8 cellular contexts compared by ENCODE assay signal in genomic region chr11:108199446-108200321, GRCh38. TPM values are rescaled to one million over a fixed set of nuclear protein-coding genes. Genes with fewer than 3 reads are reported as not detected.
DNase-seq lines count a peak whose midpoint lies in the region; ATAC-seq, FAIRE-seq and TF ChIP-seq lines count a peak whose summit lies in the region.

No MANE protein-coding gene starts in this region.

- peaks cover 19% of the 10 kb centered on the region for H3K4me1 Mint-ChIP-seq in type B pancreatic cell (ENCODE audit: unreplicated experiment)

- no peaks in the 10 kb centered on the region for H3K27me3 Mint-ChIP-seq in type B pancreatic cell

- POLR2A ChIA-PET in BJ (lab: Charles Lee) = no interaction called here

- TF ChIP-seq CTCF in BJ (IDR thresholded peaks at IDR 0.05; ENCODE audit: insufficient read depth, low read depth, low read length) (no peak), kidney epithelial cell (IDR thresholded peaks at IDR 0.05; ENCODE audit: insufficient read depth, low read length, poor library complexity, severe bottlenecking) (no peak), type B pancreatic cell (conservative IDR thresholded peaks at IDR 0.05) (no peak)

- CTCF ChIA-PET in BJ (lab: Yijun Ruan, JAX) = no interaction called here

- DNase-seq in BJ (ENCODE audit: low read depth) = peak; percentile 9
- DNase-seq in activated T-cell treated with anti-CD3 and anti-CD28 coated beads for 4 hours = peak; percentile 33
- DNase-seq in kidney epithelial cell (ENCODE audit: low read depth) = peak; percentile 47
- no peak for DNase-seq in type B pancreatic cell (ENCODE audit: extremely low spot score, unreplicated experiment)
- DNase-seq in DMS79 treated with DMSO at 0.1 percent for 48 hours (lab: John Stamatoyannopoulos, UW) = no peak
- DNase-seq in urothelium cell line (ENCODE audit: low spot score) = no peak

- H3K9me3 Mint-ChIP-seq in type B pancreatic cell = peaks cover 4% of the 10 kb centered on the region

- peak; percentile 73 for ATAC-seq in GM19455 (IDR thresholded peaks at IDR 0.05; ENCODE audit: unreplicated experiment)
- ATAC-seq in HG03469 (IDR thresholded peaks at IDR 0.05; ENCODE audit: unreplicated experiment) = peak; percentile 45

- H3K36me3 ChIP-seq in BJ (ENCODE audit: control insufficient read depth, insufficient read depth, low read length) = peaks cover 6% of the 10 kb centered on the region
- H3K36me3 ChIP-seq in kidney epithelial cell (ENCODE audit: control insufficient read depth, insufficient read depth, low read length) = no peaks in the 10 kb centered on the region

- H3K4me3 Mint-ChIP-seq in type B pancreatic cell = peak overlapping the region; percentile 10

- FAIRE-seq in urothelium cell line (lab: Jason Lieb, UNC) = no peak

- peak overlapping the region; percentile 86 for H3K27ac Mint-ChIP-seq in type B pancreatic cell

- no peaks in the 10 kb centered on the region for H3K27me3 ChIP-seq in BJ (ENCODE audit: control insufficient read depth, insufficient read depth, low read length)
- H3K27me3 ChIP-seq in kidney epithelial cell (ENCODE audit: control insufficient read depth, insufficient read depth, low read length) = no peaks in the 10 kb centered on the region

- peaks cover 31% of the 10 kb centered on the region for H3K36me3 Mint-ChIP-seq in type B pancreatic cell

- no peak overlapping the region for H3K4me3 ChIP-seq in BJ (ENCODE audit: low read depth, low read length)
- H3K4me3 ChIP-seq in kidney epithelial cell (ENCODE audit: low read depth, low read length) = no peak overlapping the region

RNA-seq across cellular contexts. Expression of gene NPAT, which starts 22.8 kb away (rescaled TPM):
- 3.8 and 7.2 TPM in 2 replicates for polyA plus RNA-seq in BJ (2011; rRNA removed)
- polyA minus RNA-seq in BJ (2011; rRNA and poly(A)+ RNA removed) = 9.2 and 10.4 TPM in 2 replicates
- 10.3 and 14.1 TPM in 2 replicates for total RNA-seq in kidney epithelial cell
- total RNA-seq in type B pancreatic cell (ENCODE audit: low replicate concordance) = 14.0 and 17.8 TPM in 2 replicates

RNA-seq across cellular contexts. Expression of gene ATM, which starts 23.2 kb away (rescaled TPM):
- polyA plus RNA-seq in BJ (2011; rRNA removed) = 12.8 and 27.6 TPM in 2 replicates
- polyA minus RNA-seq in BJ (2011; rRNA and poly(A)+ RNA removed) = 64.4 and 79.4 TPM in 2 replicates
- 28.5 and 32.5 TPM in 2 replicates for total RNA-seq in kidney epithelial cell
- 47.0 and 78.4 TPM in 2 replicates for total RNA-seq in type B pancreatic cell (ENCODE audit: low replicate concordance)

Comparison
In these comparisons a context has a peak if more than half of its experiments do, and no peak if none do; other contexts are left out.
1. DNase-seq: peak in BJ (single experiment), activated T-cell treated with anti-CD3 and anti-CD28 coated beads for 4 hours (single experiment) and kidney epithelial cell (single experiment); none in type B pancreatic cell (single experiment), DMS79 treated with DMSO at 0.1 percent for 48 hours (single experiment) and urothelium cell line (single experiment).